17 cellular contexts compared by ENCODE assay signal in genomic region chr6:110355727-110356126, GRCh38. TPM values are rescaled to one million over a fixed set of nuclear protein-coding genes. Genes with fewer than 3 reads are reported as not detected.
DNase-seq lines count a peak whose midpoint lies in the region; ATAC-seq and TF ChIP-seq lines count a peak whose summit lies in the region.
"Had no signal": no experiment of that assay in that cellular context is flagged by ENCODE, and none has a peak within 500 bp of the region (broad histone marks: within the 10 kb centered on the region; RNA-seq: fewer than 3 reads in every experiment).

No MANE protein-coding gene starts in this region.

- ATAC-seq in WTC11 (peak; percentile 18), heart left ventricle (no peak)
- ATAC-seq in stimulated activated naive CD8-positive, alpha-beta T cell treated with anti-CD3 and anti-CD28 coated beads, Interleukin-15, amount 100 ng/mL, for 72 hours: no peak
- ATAC-seq: stimulated activated effector memory CD8-positive, alpha-beta T cell treated with anti-CD3 and anti-CD28 coated beads, Interleukin-12 subunit alpha, Interleukin-12 subunit beta, amount 100 ng/mL, for 72 hours had no signal

- H3K4ac ChIP-seq in H9 (ENCODE audit: low read depth, low read length): no peak overlapping the region

- no CpG with 5 or more reads among the region's 2 CpGs for WGBS in H9 (ENCODE audit: extremely low coverage, insufficient read length, low lambda C conversion rate)
- WGBS in heart left ventricle, 4 donors: 64 to 78% (median 68%) methylated on average over 2 of the region's 2 CpGs

- H3K4me2 ChIP-seq in H9 (ENCODE audit: insufficient read depth, insufficient read length, low read length): no peak overlapping the region

- H3K27me3 Mint-ChIP-seq in H9 (ENCODE audit: low read depth) (peaks cover 44% of the 10 kb centered on the region), WTC11 (ENCODE audit: low read depth) (peaks cover 37% of the 10 kb centered on the region), endothelial cell (ENCODE audit: unreplicated experiment) (peaks cover 10% of the 10 kb centered on the region)
- peaks cover 36% of the 10 kb centered on the region for H3K27me3 Mint-ChIP-seq in stimulated activated naive CD8-positive, alpha-beta T cell treated with anti-CD3 and anti-CD28 coated beads, Interleukin-15, amount 100 ng/mL, for 72 hours

- H4K8ac ChIP-seq in H9 (replicated peaks; ENCODE audit: insufficient read length, low read depth, low read length): no peak overlapping the region

- H3K27ac ChIP-seq in H9 (ENCODE audit: insufficient read length, low read depth, low read length) (no peak overlapping the region), stomach smooth muscle (ENCODE audit: low read length) (peak overlapping the region; percentile 96), heart left ventricle (peak overlapping the region in 1 of 12 donors; percentile 94)
- H3K27ac ChIP-seq: RWPE1, VCaP had no signal

- H3K9me3 ChIP-seq in H9 (ENCODE audit: control insufficient read depth, low read depth, low read length): no peaks in the 10 kb centered on the region
- no peaks in the 10 kb centered on the region for H3K9me3 ChIP-seq in stomach smooth muscle (ENCODE audit: control insufficient read depth in 2 of 2, low read length in 2 of 2)
- H3K9me3 ChIP-seq in heart left ventricle: no peaks in the 10 kb centered on the region

- no peak overlapping the region for H2BK15ac ChIP-seq in H9 (ENCODE audit: low read depth, low read length)

- H4K20me1 ChIP-seq in H9 (ENCODE audit: control insufficient read depth, insufficient read depth, insufficient read length): no peaks in the 10 kb centered on the region

- TF ChIP-seq CTCF in H9 (conservative IDR thresholded peaks at IDR 0.05) (no peak), WTC11 (IDR thresholded peaks at IDR 0.05) (no peak), endothelial cell (IDR thresholded peaks at IDR 0.05; ENCODE audit: unreplicated experiment) (no peak), heart left ventricle (IDR thresholded peaks at IDR 0.05) (no peak)

- H3K4me1 ChIP-seq in H9 (ENCODE audit: insufficient read depth, low read length) (peaks cover 7% of the 10 kb centered on the region; the same call in 1 of the 2 replicates), stomach smooth muscle (ENCODE audit: control insufficient read depth, insufficient read depth, low read length) (peaks cover 63% of the 10 kb centered on the region), heart left ventricle (peaks cover 0 to 27% (median 5%) of the 10 kb centered on the region in 12 donors)

- H3K23me2 ChIP-seq in H9 (ENCODE audit: insufficient read length, low read depth, low read length, poor library complexity, severe bottlenecking): peaks cover 2% of the 10 kb centered on the region

- no peak overlapping the region; a peak in 1 of 5 replicates for H3K4me3 Mint-ChIP-seq in H9
- peak overlapping the region; percentile 0; the same call in 1 of the 2 replicates for H3K4me3 Mint-ChIP-seq in WTC11
- H3K4me3 Mint-ChIP-seq in endothelial cell (ENCODE audit: unreplicated experiment): no peak overlapping the region
- no peak overlapping the region for H3K4me3 Mint-ChIP-seq in stimulated activated naive CD8-positive, alpha-beta T cell treated with anti-CD3 and anti-CD28 coated beads, Interleukin-15, amount 100 ng/mL, for 72 hours
- H3K4me3 Mint-ChIP-seq: activated T-helper 1 cell treated with anti-CD3 and anti-CD28 coated beads, Interleukin-12 subunit alpha, Interleukin-12 subunit beta, Interleukin-2, Interleukin-4 antibody, amounts not matched to agents 30 ng/mL and 10 ng/mL and 1 ng/mL, durations not matched to agents 14 hours and 24 hours and 36 hours had no signal

- H2BK12ac ChIP-seq in H9 (ENCODE audit: insufficient read length, low read depth, low read length): no peak overlapping the region

- H3K27ac Mint-ChIP-seq in H9 (peak overlapping the region in 1 of 3 experiments; percentile 14; a peak in 1 of 7 replicates), WTC11 (peak overlapping the region; percentile 2; the same call in 1 of the 2 replicates), endothelial cell (ENCODE audit: unreplicated experiment) (no peak overlapping the region)
- H3K27ac Mint-ChIP-seq in stimulated activated naive CD8-positive, alpha-beta T cell treated with anti-CD3 and anti-CD28 coated beads, Interleukin-15, amount 100 ng/mL, for 72 hours: peak overlapping the region in 1 of 2 donors; percentile 4
- H3K27ac Mint-ChIP-seq: activated T-helper 1 cell treated with anti-CD3 and anti-CD28 coated beads, Interleukin-12 subunit alpha, Interleukin-12 subunit beta, Interleukin-2, Interleukin-4 antibody, amounts not matched to agents 30 ng/mL and 10 ng/mL and 1 ng/mL, durations not matched to agents 14 hours and 24 hours and 36 hours; memory B cell; stimulated activated effector memory CD8-positive, alpha-beta T cell treated with anti-CD3 and anti-CD28 coated beads, Interleukin-12 subunit alpha, Interleukin-12 subunit beta, amount 100 ng/mL, for 72 hours had no signal

- TF ChIP-seq POLR2A in heart left ventricle (IDR thresholded peaks at IDR 0.05): no peak

- no peaks in the 10 kb centered on the region for H3K36me3 ChIP-seq in stomach smooth muscle (ENCODE audit: control insufficient read depth in 2 of 2, insufficient read depth in 2 of 2, low read length in 2 of 2)
- H3K36me3 ChIP-seq in heart left ventricle: no peaks in the 10 kb centered on the region

- no peak overlapping the region for H2AK5ac ChIP-seq in H9 (ENCODE audit: insufficient read length, low read length)

- CTCF ChIA-PET in WTC11 (lab: Charles Lee): interaction anchor here (6.3 kb wide), 1 partner anchor 14 kb away, joined by 47 read pairs; no protein-coding TSS in a partner anchor

- H2BK120ac ChIP-seq in H9 (ENCODE audit: low read depth, low read length, poor library complexity, severe bottlenecking): no peak overlapping the region

- no peak overlapping the region for H3K56ac ChIP-seq in H9 (ENCODE audit: insufficient read length, low read depth, low read length)

- no peak overlapping the region for H4K91ac ChIP-seq in H9 (ENCODE audit: insufficient read length, low read depth, low read length)

- peaks cover 64 to 69% of the 10 kb centered on the region in 2 experiments for H3K4me1 Mint-ChIP-seq in H9
- H3K4me1 Mint-ChIP-seq in WTC11: peaks cover 68% of the 10 kb centered on the region
- H3K4me1 Mint-ChIP-seq in endothelial cell (ENCODE audit: unreplicated experiment): peaks cover 46% of the 10 kb centered on the region
- H3K4me1 Mint-ChIP-seq in stimulated activated naive CD8-positive, alpha-beta T cell treated with anti-CD3 and anti-CD28 coated beads, Interleukin-15, amount 100 ng/mL, for 72 hours: peaks cover 13% of the 10 kb centered on the region

- intact Hi-C loops in heart left ventricle (cut with DNase I): no loop called here

- H3K36me3 Mint-ChIP-seq in H9 (ENCODE audit: insufficient read depth in 1 of 3, low read depth in 3 of 3) (no peaks in the 10 kb centered on the region), WTC11 (no peaks in the 10 kb centered on the region), endothelial cell (ENCODE audit: low read depth, unreplicated experiment) (peaks cover 4% of the 10 kb centered on the region)
- H3K36me3 Mint-ChIP-seq: memory B cell; stimulated activated effector memory CD8-positive, alpha-beta T cell treated with anti-CD3 and anti-CD28 coated beads, Interleukin-12 subunit alpha, Interleukin-12 subunit beta, amount 100 ng/mL, for 72 hours had no signal

- H2BK5ac ChIP-seq in H9 (ENCODE audit: insufficient read length, low read length): no peak overlapping the region

- no peak overlapping the region for H3K14ac ChIP-seq in H9 (ENCODE audit: insufficient read depth, low read length)

- H3K9me3 Mint-ChIP-seq in H9: no peaks in the 10 kb centered on the region; a peak in 1 of 5 replicates
- no peaks in the 10 kb centered on the region for H3K9me3 Mint-ChIP-seq in WTC11
- H3K9me3 Mint-ChIP-seq in endothelial cell (ENCODE audit: unreplicated experiment): no peaks in the 10 kb centered on the region
- no peaks in the 10 kb centered on the region for H3K9me3 Mint-ChIP-seq in stimulated activated naive CD8-positive, alpha-beta T cell treated with anti-CD3 and anti-CD28 coated beads, Interleukin-15, amount 100 ng/mL, for 72 hours
- H3K9me3 Mint-ChIP-seq: activated T-helper 1 cell treated with anti-CD3 and anti-CD28 coated beads, Interleukin-12 subunit alpha, Interleukin-12 subunit beta, Interleukin-2, Interleukin-4 antibody, amounts not matched to agents 30 ng/mL and 10 ng/mL and 1 ng/mL, durations not matched to agents 14 hours and 24 hours and 36 hours; memory B cell; stimulated activated effector memory CD8-positive, alpha-beta T cell treated with anti-CD3 and anti-CD28 coated beads, Interleukin-12 subunit alpha, Interleukin-12 subunit beta, amount 100 ng/mL, for 72 hours had no signal

- POLR2A ChIA-PET in WTC11 (lab: Charles Lee): no interaction called here

- H3T11ph ChIP-seq in H9 (ENCODE audit: low read length): no peak overlapping the region

- DNase-seq in H9 (peak; percentile 39), WTC11 (ENCODE audit: low spot score) (peak; percentile 31), inferior parietal cortex (ENCODE audit: extremely low spot score) (peak; percentile 39), endothelial cell (ENCODE audit: low spot score) (no peak), heart left ventricle (no peak), MV-4-11 (lab: John Stamatoyannopoulos, UW) (no peak)
- no peak for DNase-seq in stimulated activated naive CD8-positive, alpha-beta T cell treated with anti-CD3 and anti-CD28 coated beads, Interleukin-15, amount 100 ng/mL, for 72 hours
- DNase-seq: NCI-H2029, SW 1271 had no signal

- H3K4me3 ChIP-seq in stomach smooth muscle (ENCODE audit: low read length in 2 of 2): peak overlapping the region; percentile 81 to 87
- H3K4me3 ChIP-seq in heart left ventricle: no peak overlapping the region
- H3K4me3 ChIP-seq: skin epidermis had no signal

- no peaks in the 10 kb centered on the region for H3K79me1 ChIP-seq in H9 (ENCODE audit: insufficient read depth, low read depth, low read length, poor library complexity, severe bottlenecking)

- H3K18ac ChIP-seq in H9 (ENCODE audit: insufficient read length, low read depth, low read length): no peak overlapping the region

- H3K27me3 ChIP-seq in H9 (ENCODE audit: insufficient read depth, low read length) (peaks cover 16% of the 10 kb centered on the region; the same call in 1 of the 2 replicates), stomach smooth muscle (ENCODE audit: control insufficient read depth in 1 of 2, insufficient read depth in 2 of 2, low read length in 2 of 2) (no peaks in the 10 kb centered on the region), heart left ventricle (peaks cover 0 to 34% (median 0%) of the 10 kb centered on the region in 9 donors)

- H3K23ac ChIP-seq in H9 (ENCODE audit: insufficient read length, low read depth, low read length): no peak overlapping the region

- H2AFZ ChIP-seq in H9 (ENCODE audit: low read length): no peak overlapping the region

- H3K9ac ChIP-seq in H9 (ENCODE audit: extremely low read depth, insufficient read length, low read length): no peak overlapping the region
- H3K9ac ChIP-seq in stomach smooth muscle (ENCODE audit: low read length in 2 of 2): peak overlapping the region; percentile 64 to 85

- no peaks in the 10 kb centered on the region for H3K79me2 ChIP-seq in H9 (ENCODE audit: insufficient read depth, low read length)

- no peak overlapping the region for H2BK20ac ChIP-seq in H9 (ENCODE audit: low read depth, low read length, poor library complexity, severe bottlenecking)

- H4K5ac ChIP-seq in H9 (ENCODE audit: insufficient read length, low read depth, low read length): no peak overlapping the region

RNA-seq across cellular contexts. Expression of gene METTL24, which starts 2.4 kb away (rescaled TPM):
- total RNA-seq in H9 (2021): 0.35 and 0.61 TPM in 2 replicates
- 0.21 to 0.44 TPM (median 0.31 TPM) in 3 replicates for total RNA-seq in WTC11 (2021)
- 6.5 TPM for total RNA-seq in endothelial cell (ENCODE audit: unreplicated experiment)
- total RNA-seq in heart left ventricle: 1 to 10 TPM in 6 of 9 donors, under 1 TPM in 2, not detected in 1; 0.60 to 2.8 (median 1.8) TPM
- polyA plus RNA-seq in heart left ventricle: not detected
- total RNA-seq: activated T-helper 1 cell treated with anti-CD3 and anti-CD28 coated beads, Interleukin-12 subunit alpha, Interleukin-12 subunit beta, Interleukin-2, Interleukin-4 antibody, amounts not matched to agents 30 ng/mL and 10 ng/mL and 1 ng/mL, durations not matched to agents 14 hours and 24 hours and 36 hours; endothelial cell of umbilical vein had no signal
- polyA plus RNA-seq: endothelial cell of umbilical vein had no signal

RNA-seq across cellular contexts. Expression of gene DDO, which starts 59.6 kb away (rescaled TPM):
- total RNA-seq in H9 (2021) (not detected in 2 replicates), WTC11 (2021) (not detected in 3 replicates), endothelial cell (ENCODE audit: unreplicated experiment) (not detected), heart left ventricle (10 to 100 TPM; 11.2 to 32.3 (median 20.7) TPM)
- 10 to 100 TPM; 10.9 to 11.1 TPM for polyA plus RNA-seq in heart left ventricle
- total RNA-seq: activated T-helper 1 cell treated with anti-CD3 and anti-CD28 coated beads, Interleukin-12 subunit alpha, Interleukin-12 subunit beta, Interleukin-2, Interleukin-4 antibody, amounts not matched to agents 30 ng/mL and 10 ng/mL and 1 ng/mL, durations not matched to agents 14 hours and 24 hours and 36 hours; endothelial cell of umbilical vein had no signal
- polyA plus RNA-seq: endothelial cell of umbilical vein had no signal

Comparison
In these comparisons a context has a peak if more than half of its experiments do, and no peak if none do; other contexts are left out.
1. DNase-seq: peak in H9 (single experiment), WTC11 (single experiment) and inferior parietal cortex (single experiment); none in endothelial cell (single experiment), heart left ventricle (0 of 5), MV-4-11 (single experiment) and stimulated activated naive CD8-positive, alpha-beta T cell treated with anti-CD3 and anti-CD28 coated beads, Interleukin-15, amount 100 ng/mL, for 72 hours (0 of 2).
2. H3K4me3 ChIP-seq: peak in stomach smooth muscle (2 of 2); none in heart left ventricle (0 of 12).
3. RNA of gene DDO, which starts 59.6 kb away (total RNA-seq): 11.2 to 32.3 TPM in heart left ventricle; not detected in H9, not detected in WTC11 and not detected in endothelial cell (single experiment); every median in the first group is over 10 times any median in the second.